ENCODE assay signal across 17 cellular contexts in the genomic region with DNA sequence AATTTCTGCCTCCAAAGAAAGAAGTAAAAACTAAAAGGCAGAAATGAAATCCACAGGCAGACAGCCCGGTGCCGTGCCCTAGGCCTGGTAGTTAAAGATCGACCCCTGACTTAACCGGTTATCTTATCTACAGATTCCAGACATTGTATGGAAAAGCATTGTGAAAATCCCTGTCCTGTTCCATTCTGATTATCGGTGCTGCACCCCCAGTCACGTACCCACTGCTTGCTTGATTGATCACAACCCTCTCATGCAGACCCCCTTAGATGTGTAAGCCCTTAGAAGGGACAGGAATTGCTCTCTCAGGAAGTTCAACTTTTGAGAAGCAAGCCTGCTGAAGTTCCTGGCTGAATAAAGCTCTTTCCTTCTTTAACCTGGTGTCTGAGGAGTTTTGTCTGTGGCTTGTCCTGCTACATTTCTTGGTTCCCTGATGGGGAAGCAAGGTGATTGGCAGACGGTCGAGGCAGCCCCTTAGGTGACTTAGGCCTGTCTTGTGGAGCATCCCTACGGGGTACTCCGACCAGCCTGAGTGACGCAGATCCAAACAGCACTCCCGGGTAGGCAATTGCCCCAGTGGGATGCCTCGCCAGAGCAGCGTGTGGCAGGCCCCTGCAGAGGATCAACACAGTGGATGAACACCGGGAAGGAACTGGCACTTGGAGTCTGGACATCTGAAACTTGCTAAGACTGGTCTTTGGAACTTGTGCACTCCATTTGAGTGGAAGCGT.
"Had no signal": no experiment of that assay in that cellular context is flagged by ENCODE, and none has a peak within 500 bp of the region (broad histone marks: within the 10 kb centered on the region; RNA-seq: fewer than 3 reads in every experiment).

No MANE protein-coding gene starts in this region.

- H3K4me1 ChIP-seq: esophagus squamous epithelium, upper lobe of right lung had no signal

- H3K9me3 Mint-ChIP-seq: activated CD4-positive, alpha-beta memory T cell treated with anti-CD3 and anti-CD28 coated beads, Interleukin-2, amount 10 ng/mL, durations not matched to agents 7 days and 5 days; nephron progenitor cell had no signal

- H3K27ac ChIP-seq: esophagus squamous epithelium, left ventricle myocardium inferior, ovary, upper lobe of right lung had no signal

- H3K27me3 Mint-ChIP-seq: activated naive CD8-positive, alpha-beta T cell treated with anti-CD3 and anti-CD28 coated beads for 36 hours had no signal

- H3K4me1 Mint-ChIP-seq: activated naive CD8-positive, alpha-beta T cell treated with anti-CD3 and anti-CD28 coated beads for 36 hours had no signal

- H3K36me3 ChIP-seq: esophagus squamous epithelium, left ventricle myocardium inferior, ovary, upper lobe of right lung had no signal

- DNase-seq: activated CD4-positive, alpha-beta memory T cell treated with anti-CD3 and anti-CD28 coated beads, Interleukin-2, amount 10 ng/mL, durations not matched to agents 7 days and 5 days; activated CD4-positive, alpha-beta T cell treated with anti-CD3 and anti-CD28 coated beads for 1 hour; activated gamma-delta T cell treated with Interleukin-2 at 50 U/mL for 16 hours; activated naive CD8-positive, alpha-beta T cell treated with anti-CD3 and anti-CD28 coated beads for 36 hours; activated T-cell treated with anti-CD3 and anti-CD28 coated beads, Interleukin-2, amount 50 U/mL, for 48 hours; dermis blood vessel endothelial cell; esophagus squamous epithelium; foreskin fibroblast; glutamatergic neuron; islet precursor cell; left ventricle myocardium inferior; mesenchymal stem cell; nephron progenitor cell; ovary; stimulated activated CD4-positive, alpha-beta T cell treated with anti-CD3 and anti-CD28 coated beads, Interleukin-2, amount 100 ng/mL, for 48 hours; stimulated activated naive CD4-positive, alpha-beta T cell treated with Interleukin-2 at 50 U/mL for 16 hours; upper lobe of right lung had no signal

- H3K9me3 ChIP-seq: esophagus squamous epithelium, left ventricle myocardium inferior, ovary, upper lobe of right lung had no signal

- H3K4me3 Mint-ChIP-seq: activated CD4-positive, alpha-beta memory T cell treated with anti-CD3 and anti-CD28 coated beads, Interleukin-2, amount 10 ng/mL, durations not matched to agents 7 days and 5 days; activated naive CD8-positive, alpha-beta T cell treated with anti-CD3 and anti-CD28 coated beads for 36 hours; nephron progenitor cell had no signal

- H3K27ac Mint-ChIP-seq: activated CD4-positive, alpha-beta memory T cell treated with anti-CD3 and anti-CD28 coated beads, Interleukin-2, amount 10 ng/mL, durations not matched to agents 7 days and 5 days; activated naive CD8-positive, alpha-beta T cell treated with anti-CD3 and anti-CD28 coated beads for 36 hours; nephron progenitor cell had no signal

- H3K27me3 ChIP-seq: ovary, upper lobe of right lung had no signal

- H3K36me3 Mint-ChIP-seq: activated naive CD8-positive, alpha-beta T cell treated with anti-CD3 and anti-CD28 coated beads for 36 hours had no signal

- ATAC-seq: upper lobe of right lung had no signal

- H3K4me3 ChIP-seq: esophagus squamous epithelium, left ventricle myocardium inferior, ovary, upper lobe of right lung had no signal
